In genomic region chr16:81493755-81494433, GRCh38 we compare ENCODE assay signal across 8 cellular contexts. TPM values are rescaled to one million over a fixed set of nuclear protein-coding genes. Genes with fewer than 3 reads are reported as not detected.
A peak's percentile ranks its signal among the peaks of the same experiment; 100 is the strongest.
DNase-seq lines count a peak whose midpoint lies in the region; ATAC-seq and TF ChIP-seq lines count a peak whose summit lies in the region.

No MANE protein-coding gene starts in this region.

- H3K36me3 ChIP-seq in Panc1 (ENCODE audit: control insufficient read depth, insufficient read depth, low read length): no peaks in the 10 kb centered on the region
- no peaks in the 10 kb centered on the region for H3K36me3 ChIP-seq in mesendoderm (ENCODE audit: control insufficient read depth, insufficient read depth, low read length)
- H3K36me3 ChIP-seq in suprapubic skin: no peaks in the 10 kb centered on the region

- no peak overlapping the region for H2BK15ac ChIP-seq in mesendoderm (replicated peaks; ENCODE audit: low read depth)

- no peaks in the 10 kb centered on the region for H3K9me3 Mint-ChIP-seq in chondrocyte (ENCODE audit: low read depth)

- no peak overlapping the region; a peak in 1 of 4 replicates for H3K4me3 ChIP-seq in Panc1 (ENCODE audit: low read depth in 2 of 2, low read length in 2 of 2)
- H3K4me3 ChIP-seq in mesendoderm (ENCODE audit: low read length): no peak overlapping the region
- H3K4me3 ChIP-seq in suprapubic skin: no peak overlapping the region

- WGBS in mesendoderm (ENCODE audit: extremely low coverage, insufficient coverage, low lambda C conversion rate): no CpG with 5 or more reads among the region's 23 CpGs
- WGBS in suprapubic skin: 46% methylated on average over 23 of the region's 23 CpGs

- in situ Hi-C loops in Caki2 (cut with HindIII; ENCODE audit: low pct_unique_long_range_greater_than_20kb, low sequenced_read_pairs) (no loop called here), Panc1 (cut with HindIII; ENCODE audit: low pct_unique_long_range_greater_than_20kb, low sequenced_read_pairs) (no loop called here)

- no peak overlapping the region for H2AK5ac ChIP-seq in mesendoderm (ENCODE audit: low read length)

- peaks cover 6% of the 10 kb centered on the region for H3K36me3 Mint-ChIP-seq in chondrocyte (ENCODE audit: low read depth)

- peaks cover 43% of the 10 kb centered on the region for H3K79me2 ChIP-seq in mesendoderm (ENCODE audit: control insufficient read depth, insufficient read depth, low read length)

- DNase-seq in Caki2 (ENCODE audit: low read depth) (peak; percentile 89), Panc1 (ENCODE audit: low read depth, low spot score) (peak; percentile 55), chondrocyte (ENCODE audit: low spot score) (no peak), mesendoderm (peak; percentile 65), suprapubic skin (ENCODE audit: low spot score in 2 of 2) (peak in 1 of 2 donors; percentile 73), GM10248 (ENCODE audit: extremely low spot score) (no peak), inferior parietal cortex (ENCODE audit: extremely low spot score) (no peak), foreskin melanocyte (no peak)

- H3K27ac ChIP-seq in Panc1 (ENCODE audit: low read length) (peak overlapping the region; percentile 58), mesendoderm (ENCODE audit: low read depth, low read length) (no peak overlapping the region), suprapubic skin (peak overlapping the region; percentile 81)

- no peak overlapping the region for H2BK120ac ChIP-seq in mesendoderm (ENCODE audit: low read depth, low read length)

- H4K5ac ChIP-seq in mesendoderm (ENCODE audit: low read length): no peak overlapping the region

- no peak overlapping the region for H4K8ac ChIP-seq in mesendoderm (ENCODE audit: low read depth, low read length)

- TF ChIP-seq POLR2A in suprapubic skin (IDR thresholded peaks at IDR 0.05): no peak

- H3K9ac ChIP-seq in mesendoderm (ENCODE audit: low read length): no peak overlapping the region

- no peak for TF ChIP-seq EP300 in suprapubic skin (IDR thresholded peaks at IDR 0.05)

- H3K9me3 ChIP-seq in Panc1 (ENCODE audit: control insufficient read depth, insufficient read depth, low read depth, low read length) (no peaks in the 10 kb centered on the region), suprapubic skin (no peaks in the 10 kb centered on the region)

- peak; percentile 80 for ATAC-seq in Panc1

- no peak overlapping the region for H3K18ac ChIP-seq in mesendoderm (ENCODE audit: low read length)

- no peak overlapping the region for H3K56ac ChIP-seq in mesendoderm (ENCODE audit: low read length)

- H2BK5ac ChIP-seq in mesendoderm (ENCODE audit: low read length): no peak overlapping the region

- no peak overlapping the region for H3K23ac ChIP-seq in mesendoderm (ENCODE audit: low read length)

- no peak overlapping the region for H3K4me2 ChIP-seq in mesendoderm (ENCODE audit: low read length)

- H3K27me3 ChIP-seq in Panc1 (ENCODE audit: control insufficient read depth, insufficient read depth, low read length) (no peaks in the 10 kb centered on the region), mesendoderm (ENCODE audit: insufficient read depth, low read length, poor library complexity) (no peaks in the 10 kb centered on the region), suprapubic skin (no peaks in the 10 kb centered on the region)

- peaks cover 32% of the 10 kb centered on the region for H3K4me1 Mint-ChIP-seq in chondrocyte (ENCODE audit: low read depth)

- POLR2A ChIA-PET in Panc1 (lab: Charles Lee) (interaction anchor here (0.6 kb wide), 1 partner anchor 48 kb away, joined by 5 read pairs; no protein-coding TSS in a partner anchor), GM10248 (lab: Yijun Ruan, JAX) (no interaction called here)

- no peak overlapping the region for H3K4me3 Mint-ChIP-seq in chondrocyte (ENCODE audit: unreplicated experiment)

- CTCF ChIA-PET in Panc1 (lab: Charles Lee) (no interaction called here), GM10248 (lab: Yijun Ruan, JAX) (interaction anchor here (0.8 to 8.1 kb wide), 5 partner anchors 10 to 236 kb away, joined by 3 to 53 read pairs (median 3); no protein-coding TSS in a partner anchor)

- peak overlapping the region; percentile 2 for H3K27ac Mint-ChIP-seq in chondrocyte (ENCODE audit: unreplicated experiment)

- no TSS peak for BruUV-seq in Panc1 (replicated peaks; lab: Mats Ljungman, UMichigan)

- H3K79me1 ChIP-seq in mesendoderm (ENCODE audit: low read length): peaks cover 49% of the 10 kb centered on the region

- intact Hi-C loops in Panc1 (cut with micrococcal nuclease; ENCODE audit: unreplicated experiment): loop anchor here (10.0 kb wide), 1 partner anchor 91 kb away; no protein-coding TSS in a partner anchor

- H3K4me1 ChIP-seq in Panc1 (ENCODE audit: control insufficient read depth, insufficient read depth, low read length) (peaks cover 62% of the 10 kb centered on the region), mesendoderm (ENCODE audit: control insufficient read depth, low read depth, low read length) (no peaks in the 10 kb centered on the region), suprapubic skin (peaks cover 67% of the 10 kb centered on the region)

- H3K27me3 Mint-ChIP-seq in chondrocyte (ENCODE audit: low read depth): no peaks in the 10 kb centered on the region

- TF ChIP-seq CTCF in Panc1 (IDR thresholded peaks at IDR 0.05) (no peak), chondrocyte (IDR thresholded peaks at IDR 0.05) (no peak), suprapubic skin (IDR thresholded peaks at IDR 0.05) (no peak), GM10248 (IDR thresholded peaks at IDR 0.05; ENCODE audit: control extremely low read depth, extremely low read depth, low read depth, missing control alignments) (no peak)

- H3K4ac ChIP-seq in mesendoderm (ENCODE audit: low read depth, low read length): no peak overlapping the region

RNA-seq across cellular contexts. Expression of gene CMIP, which starts 49.3 kb away (rescaled TPM):
- total RNA-seq in Caki2 (2014; rRNA removed; shearing (Covaris generic); ENCODE audit: low replicate concordance): 16.0 TPM in 2 replicates
- 49.7 TPM for total RNA-seq in Panc1 (2021; ENCODE audit: unreplicated experiment)
- 32.8 TPM for polyA plus RNA-seq in Panc1 (2012; ENCODE audit: insufficient read length)
- total RNA-seq in chondrocyte: 61.4 to 69.6 TPM (median 62.9 TPM) in 3 replicates
- polyA plus RNA-seq in mesendoderm (2013, experiment 1 of 2): 36.2 TPM
- polyA plus RNA-seq in mesendoderm (2013, experiment 2 of 2): 36.4 TPM
- total RNA-seq in suprapubic skin: 10 to 100 TPM; 63.9 to 89.9 (median 70.0) TPM

Comparison
In these comparisons a context has a peak if more than half of its experiments do, and no peak if none do; other contexts are left out.
1. DNase-seq: peak in Caki2 (single experiment), Panc1 (single experiment) and mesendoderm (single experiment); none in chondrocyte (single experiment), GM10248 (single experiment), inferior parietal cortex (single experiment) and foreskin melanocyte (single experiment).